Comparison of ENCODE assay signal across 6 cellular contexts in genomic region chr7:63317595-63317994, GRCh38.
DNase-seq lines count a peak whose midpoint lies in the region; ATAC-seq, FAIRE-seq and TF ChIP-seq lines count a peak whose summit lies in the region.
"Not testable (repeated sequence)": the region's sequence is repeated elsewhere in the genome, so short reads cannot be mapped to it uniquely, and the experiment has no call there.

No MANE protein-coding gene starts in this region.

- not testable (repeated sequence) for FAIRE-seq in kidney (lab: Jason Lieb, UNC)

- not testable (repeated sequence) for H3K9me3 ChIP-seq in kidney (ENCODE audit: control insufficient read depth in 1 of 2, low read length in 2 of 2); lower lobe of right lung

- H3K9ac ChIP-seq in kidney (ENCODE audit: low read length in 2 of 2), result not testable (repeated sequence)

- H3K27ac ChIP-seq in kidney (ENCODE audit: low read depth in 2 of 2, low read length in 2 of 2); lower lobe of right lung: not testable (repeated sequence)

- not testable (repeated sequence) for ATAC-seq in Right ventricle myocardium inferior
- peak; percentile 27 to 46 for ATAC-seq in lower lobe of right lung
- peak; percentile 47 for ATAC-seq in stimulated activated effector memory CD8-positive, alpha-beta T cell treated with anti-CD3 and anti-CD28 coated beads, Interleukin-12 subunit alpha, Interleukin-12 subunit beta, amount 100 ng/mL, for 72 hours

- not testable (repeated sequence) for H3K4me1 Mint-ChIP-seq in stimulated activated effector memory CD8-positive, alpha-beta T cell treated with anti-CD3 and anti-CD28 coated beads, Interleukin-12 subunit alpha, Interleukin-12 subunit beta, amount 100 ng/mL, for 72 hours

- not testable (repeated sequence) for H3K4me3 ChIP-seq in kidney (ENCODE audit: low read length in 2 of 2); lower lobe of right lung

- not testable (repeated sequence) for H3K27ac Mint-ChIP-seq in stimulated activated effector memory CD8-positive, alpha-beta T cell treated with anti-CD3 and anti-CD28 coated beads, Interleukin-12 subunit alpha, Interleukin-12 subunit beta, amount 100 ng/mL, for 72 hours

- DNase-seq in activated T-helper 9 cell treated with anti-CD3 and anti-CD28 coated beads, Interleukin-2, amount 50 U/mL, for 16 hours (ENCODE audit: low read depth), result peak; percentile 0
- DNase-seq in Right ventricle myocardium inferior (ENCODE audit: missing footprints), result peak; percentile 54
- DNase-seq in kidney, result peak; percentile 40
- DNase-seq in lower lobe of right lung, result peak; percentile 12
- DNase-seq in posterior vena cava (ENCODE audit: low spot score), result peak; percentile 44
- not testable (repeated sequence) for DNase-seq in stimulated activated effector memory CD8-positive, alpha-beta T cell treated with anti-CD3 and anti-CD28 coated beads, Interleukin-12 subunit alpha, Interleukin-12 subunit beta, amount 100 ng/mL, for 72 hours (ENCODE audit: low spot score in 2 of 2)

- not testable (repeated sequence) for H3K4me3 Mint-ChIP-seq in stimulated activated effector memory CD8-positive, alpha-beta T cell treated with anti-CD3 and anti-CD28 coated beads, Interleukin-12 subunit alpha, Interleukin-12 subunit beta, amount 100 ng/mL, for 72 hours

- not testable (repeated sequence) for H3K27me3 ChIP-seq in lower lobe of right lung (ENCODE audit: low read depth)

- H3K9me3 Mint-ChIP-seq in stimulated activated effector memory CD8-positive, alpha-beta T cell treated with anti-CD3 and anti-CD28 coated beads, Interleukin-12 subunit alpha, Interleukin-12 subunit beta, amount 100 ng/mL, for 72 hours, result not testable (repeated sequence)

- H3K4me1 ChIP-seq in kidney (ENCODE audit: control insufficient read depth in 1 of 2, insufficient read depth in 1 of 2, low read depth in 1 of 2, low read length in 2 of 2); lower lobe of right lung: not testable (repeated sequence)

- H3K36me3 Mint-ChIP-seq in stimulated activated effector memory CD8-positive, alpha-beta T cell treated with anti-CD3 and anti-CD28 coated beads, Interleukin-12 subunit alpha, Interleukin-12 subunit beta, amount 100 ng/mL, for 72 hours, result not testable (repeated sequence)

- TF ChIP-seq CTCF in kidney (IDR thresholded peaks at IDR 0.05; ENCODE audit: borderline replicate concordance, extremely low read depth, insufficient read depth); lower lobe of right lung (IDR thresholded peaks at IDR 0.05): not testable (repeated sequence)

- intact Hi-C loops in Right ventricle myocardium inferior (cut with DNase I); kidney (cut with DNase I); lower lobe of right lung (cut with DNase I); posterior vena cava (cut with DNase I): not testable (repeated sequence)

- H3K36me3 ChIP-seq in kidney (ENCODE audit: control insufficient read depth in 1 of 2, insufficient read depth in 2 of 2, low read length in 2 of 2); lower lobe of right lung: not testable (repeated sequence)
